17 cellular contexts compared by ENCODE assay signal in the genomic region with DNA sequence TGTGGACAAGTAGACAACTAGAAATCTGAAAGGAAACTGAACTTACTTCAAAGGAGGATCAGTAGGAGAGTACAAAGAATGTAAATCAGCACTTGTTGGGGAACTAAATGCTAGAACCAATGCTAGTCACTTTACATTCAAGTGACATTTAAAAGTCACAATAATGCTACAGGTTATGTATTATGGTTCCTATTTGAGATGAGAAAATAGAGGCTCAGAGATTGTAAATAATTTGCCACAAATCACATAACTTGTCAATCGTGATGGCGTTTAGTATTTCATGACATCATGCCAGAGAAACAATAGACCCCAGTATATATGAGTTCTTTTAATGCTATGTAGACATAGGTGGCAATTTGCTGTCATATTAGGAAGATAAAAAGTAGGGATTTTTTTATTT.
DNase-seq lines count a peak whose midpoint lies in the region; ATAC-seq, FAIRE-seq and TF ChIP-seq lines count a peak whose summit lies in the region.
"Had no signal": no experiment of that assay in that cellular context is flagged by ENCODE, and none has a peak within 500 bp of the region (broad histone marks: within the 10 kb centered on the region; RNA-seq: fewer than 3 reads in every experiment).

No MANE protein-coding gene starts in this region.

- peaks cover 61% of the 10 kb centered on the region for H3K4me1 ChIP-seq in CD4-positive, alpha-beta memory T cell (ENCODE audit: insufficient read depth, low read length)
- H3K4me1 ChIP-seq in OCI-LY3 (ENCODE audit: low read length) (peaks cover 56% of the 10 kb centered on the region), astrocyte (ENCODE audit: insufficient read depth, low read length) (peaks cover 10% of the 10 kb centered on the region)

- TF ChIP-seq CTCF in OCI-LY3 (IDR thresholded peaks at IDR 0.05; ENCODE audit: low read depth, low read length) (no peak), astrocyte (IDR thresholded peaks at IDR 0.05; ENCODE audit: insufficient read depth, low read depth, low read length) (no peak)

- H3K9me3 Mint-ChIP-seq in activated CD8-positive, alpha-beta memory T cell treated with anti-CD3 and anti-CD28 coated beads, Interleukin-2, amount 10 ng/mL, durations not matched to agents 7 days and 5 days (ENCODE audit: low read depth): no peaks in the 10 kb centered on the region
- peaks cover 0 to 3% (median under 1%) of the 10 kb centered on the region in 8 donors for H3K9me3 Mint-ChIP-seq in CD4-positive, alpha-beta memory T cell
- peaks cover 2% of the 10 kb centered on the region for H3K9me3 Mint-ChIP-seq in astrocyte (ENCODE audit: unreplicated experiment)
- H3K9me3 Mint-ChIP-seq: CD4-positive, alpha-beta T cell had no signal

- H3K36me3 Mint-ChIP-seq in activated CD8-positive, alpha-beta memory T cell treated with anti-CD3 and anti-CD28 coated beads, Interleukin-2, amount 10 ng/mL, durations not matched to agents 7 days and 5 days: peaks cover 19% of the 10 kb centered on the region
- H3K36me3 Mint-ChIP-seq in CD4-positive, alpha-beta memory T cell: no peaks in the 10 kb centered on the region
- H3K36me3 Mint-ChIP-seq in astrocyte (ENCODE audit: low read depth, unreplicated experiment): no peaks in the 10 kb centered on the region

- no peaks in the 10 kb centered on the region for H3K79me2 ChIP-seq in OCI-LY3 (ENCODE audit: low read length)
- no peaks in the 10 kb centered on the region for H3K79me2 ChIP-seq in astrocyte (ENCODE audit: insufficient read depth, low read length)

- H3K9ac ChIP-seq in OCI-LY3 (ENCODE audit: low read length) (no peak overlapping the region), astrocyte (ENCODE audit: low read length) (no peak overlapping the region)

- H2AFZ ChIP-seq in OCI-LY3 (ENCODE audit: low read depth, low read length): no peak overlapping the region
- H2AFZ ChIP-seq in astrocyte (ENCODE audit: low read depth, low read length): no peak overlapping the region

- ATAC-seq in activated CD8-positive, alpha-beta memory T cell treated with anti-CD3 and anti-CD28 coated beads, Interleukin-2, amount 10 ng/mL, durations not matched to agents 7 days and 5 days: no peak

- peak overlapping the region; percentile 69 for H3K27ac Mint-ChIP-seq in activated CD8-positive, alpha-beta memory T cell treated with anti-CD3 and anti-CD28 coated beads, Interleukin-2, amount 10 ng/mL, durations not matched to agents 7 days and 5 days
- peak overlapping the region in 1 of 7 donors; percentile 44 for H3K27ac Mint-ChIP-seq in CD4-positive, alpha-beta memory T cell
- H3K27ac Mint-ChIP-seq in astrocyte (ENCODE audit: unreplicated experiment): no peak overlapping the region
- H3K27ac Mint-ChIP-seq: CD4-positive, alpha-beta T cell had no signal

- no peaks in the 10 kb centered on the region for H4K20me1 ChIP-seq in OCI-LY3 (ENCODE audit: insufficient read depth, low read length)
- no peaks in the 10 kb centered on the region for H4K20me1 ChIP-seq in astrocyte (ENCODE audit: insufficient read depth, low read length)

- peak overlapping the region; percentile 18; the same call in 1 of the 2 replicates for H3K4me2 ChIP-seq in OCI-LY3 (ENCODE audit: low read length)
- H3K4me2 ChIP-seq in astrocyte (ENCODE audit: low read length): no peak overlapping the region

- H3K27me3 ChIP-seq in CD4-positive, alpha-beta memory T cell (ENCODE audit: insufficient read depth, low read length): no peaks in the 10 kb centered on the region
- H3K27me3 ChIP-seq in OCI-LY3 (ENCODE audit: low read depth, low read length): no peaks in the 10 kb centered on the region
- no peaks in the 10 kb centered on the region for H3K27me3 ChIP-seq in astrocyte (ENCODE audit: insufficient read depth, low read length)
- H3K27me3 ChIP-seq: MG63 had no signal

- H3K27me3 Mint-ChIP-seq in activated CD8-positive, alpha-beta memory T cell treated with anti-CD3 and anti-CD28 coated beads, Interleukin-2, amount 10 ng/mL, durations not matched to agents 7 days and 5 days: no peaks in the 10 kb centered on the region
- H3K27me3 Mint-ChIP-seq in CD4-positive, alpha-beta memory T cell: peaks cover 0 to 2% of the 10 kb centered on the region in 2 donors
- H3K27me3 Mint-ChIP-seq in astrocyte (ENCODE audit: low read depth, unreplicated experiment): no peaks in the 10 kb centered on the region
- H3K27me3 Mint-ChIP-seq: CD4-positive, alpha-beta T cell had no signal

- no peak overlapping the region for H3K27ac ChIP-seq in CD4-positive, alpha-beta memory T cell (ENCODE audit: low read depth, low read length)
- H3K27ac ChIP-seq in OCI-LY3 (ENCODE audit: low read length): no peak overlapping the region
- no peak overlapping the region for H3K27ac ChIP-seq in astrocyte (ENCODE audit: low read depth, low read length)

- DNase-seq in activated CD8-positive, alpha-beta memory T cell treated with anti-CD3 and anti-CD28 coated beads, Interleukin-2, amount 10 ng/mL, durations not matched to agents 7 days and 5 days: no peak
- DNase-seq in activated CD8-positive, alpha-beta memory T cell treated with anti-CD3 and anti-CD28 coated beads for 24 hours: no peak
- no peak for DNase-seq in CD4-positive, alpha-beta memory T cell
- DNase-seq in astrocyte (ENCODE audit: low read depth) (no peak), D341Med (ENCODE audit: low spot score) (no peak), NCI-H524 treated with DMSO at 0.1 percent for 48 hours (lab: John Stamatoyannopoulos, UW) (no peak), HEK293T (ENCODE audit: extremely low spot score) (no peak)
- DNase-seq: CD4-positive, alpha-beta T cell; H7; MG63; NCI-H1092 treated with DMSO at 0.1 percent for 48 hours; NCI-H1694; NCI-H2107; NCI-H226; NCI-H526 treated with DMSO at 0.1 percent for 48 hours; NK-92 treated with Interleukin-12 subunit alpha and Interleukin-12 subunit beta, amount 100 ng/mL, for 24 hours had no signal

- no peaks in the 10 kb centered on the region for H3K36me3 ChIP-seq in CD4-positive, alpha-beta memory T cell (ENCODE audit: insufficient read depth, low read length)
- no peaks in the 10 kb centered on the region for H3K36me3 ChIP-seq in OCI-LY3 (replicated peaks; ENCODE audit: low read depth, low read length)
- no peaks in the 10 kb centered on the region for H3K36me3 ChIP-seq in astrocyte (ENCODE audit: insufficient read depth, low read length)
- H3K36me3 ChIP-seq: MG63 had no signal

- CTCF ChIA-PET in activated CD8-positive, alpha-beta memory T cell treated with anti-CD3 and anti-CD28 coated beads, Interleukin-2, amount 10 ng/mL, durations not matched to agents 7 days and 5 days (lab: Charles Lee): no interaction called here
- CTCF ChIA-PET in CD4-positive, alpha-beta memory T cell (lab: Charles Lee; ENCODE audit: partially characterized antibody): no interaction called here
- CTCF ChIA-PET in HEK293T (lab: Yijun Ruan, JAX): no interaction called here

- no peaks in the 10 kb centered on the region for H3K9me3 ChIP-seq in CD4-positive, alpha-beta memory T cell (ENCODE audit: control insufficient read depth in 1 of 2, low read length in 2 of 2)
- H3K9me3 ChIP-seq in OCI-LY3 (ENCODE audit: insufficient read depth, low read length) (no peaks in the 10 kb centered on the region), astrocyte (ENCODE audit: insufficient read depth, low read depth, low read length) (no peaks in the 10 kb centered on the region)
- H3K9me3 ChIP-seq: MG63 had no signal

- H3K4me1 Mint-ChIP-seq in activated CD8-positive, alpha-beta memory T cell treated with anti-CD3 and anti-CD28 coated beads, Interleukin-2, amount 10 ng/mL, durations not matched to agents 7 days and 5 days: peaks cover 75% of the 10 kb centered on the region
- peaks cover 39 to 67% (median 54%) of the 10 kb centered on the region in 4 donors for H3K4me1 Mint-ChIP-seq in CD4-positive, alpha-beta memory T cell
- peaks cover 29% of the 10 kb centered on the region for H3K4me1 Mint-ChIP-seq in astrocyte (ENCODE audit: low read depth, unreplicated experiment)

- no peak overlapping the region for H3K4me3 ChIP-seq in CD4-positive, alpha-beta memory T cell (ENCODE audit: low read length in 2 of 2)
- H3K4me3 ChIP-seq in OCI-LY3 (ENCODE audit: low read length) (no peak overlapping the region), astrocyte (ENCODE audit: insufficient read depth, low read depth, low read length) (no peak overlapping the region)
- H3K4me3 ChIP-seq: MG63 had no signal

- H3K4me3 Mint-ChIP-seq in activated CD8-positive, alpha-beta memory T cell treated with anti-CD3 and anti-CD28 coated beads, Interleukin-2, amount 10 ng/mL, durations not matched to agents 7 days and 5 days: no peak overlapping the region
- H3K4me3 Mint-ChIP-seq in CD4-positive, alpha-beta memory T cell: peak overlapping the region in 5 of 8 donors; percentile 7 to 58 (median 26)
- no peak overlapping the region for H3K4me3 Mint-ChIP-seq in astrocyte (ENCODE audit: unreplicated experiment)
- H3K4me3 Mint-ChIP-seq: CD4-positive, alpha-beta T cell had no signal

- peak; percentile 62 for FAIRE-seq in astrocyte (lab: Jason Lieb, UNC)

- POLR2A ChIA-PET in CD4-positive, alpha-beta memory T cell (lab: Charles Lee; ENCODE audit: partially characterized antibody): interaction anchor here (0.6 kb wide), 1 partner anchor 68 kb away, joined by 4 read pairs; no protein-coding TSS in a partner anchor
- POLR2A ChIA-PET in HEK293T (lab: Yijun Ruan, JAX): no interaction called here

- intact Hi-C loops in CD4-positive, alpha-beta memory T cell (cut with micrococcal nuclease): loop anchor here (5.0 kb wide), 1 partner anchor 159 kb away; no protein-coding TSS in a partner anchor

TF ChIP-seq in HEK293T, 16 proteins besides CTCF, POLR2A, EP300 and RAD21:
- TF ChIP-seq CTBP1 (IDR thresholded peaks at IDR 0.05; ENCODE audit: borderline replicate concordance) (no peak), SP1 (IDR thresholded peaks at IDR 0.05) (no peak), FOXM1 (IDR thresholded peaks at IDR 0.05; ENCODE audit: borderline replicate concordance) (no peak), ARNT (IDR thresholded peaks at IDR 0.05) (no peak), ZNF384 (IDR thresholded peaks at IDR 0.05) (no peak), TARDBP (IDR thresholded peaks at IDR 0.05) (no peak), ELF4 (IDR thresholded peaks at IDR 0.05) (no peak)
TF ChIP-seq in HEK293T: peak in this region for 0.

Comparison
In these comparisons a context has a peak if more than half of its experiments do, and no peak if none do; other contexts are left out.
1. H3K4me3 Mint-ChIP-seq: peak in CD4-positive, alpha-beta memory T cell (5 of 8); none in activated CD8-positive, alpha-beta memory T cell treated with anti-CD3 and anti-CD28 coated beads, Interleukin-2, amount 10 ng/mL, durations not matched to agents 7 days and 5 days (single experiment) and astrocyte (single experiment).